17 cellular contexts compared by ENCODE assay signal in genomic region chr2:47631306-47631705, GRCh38.
DNase-seq lines count a peak whose midpoint lies in the region; ATAC-seq and TF ChIP-seq lines count a peak whose summit lies in the region.
"Had no signal": no experiment of that assay in that cellular context is flagged by ENCODE, and none has a peak within 500 bp of the region (broad histone marks: within the 10 kb centered on the region; RNA-seq: fewer than 3 reads in every experiment).

No MANE protein-coding gene starts in this region.

- H3K27ac ChIP-seq in mammary epithelial cell (ENCODE audit: insufficient read depth, low read depth, low read length) (no peak overlapping the region), left lung (no peak overlapping the region)

- no peaks in the 10 kb centered on the region for H3K36me3 ChIP-seq in mammary epithelial cell (ENCODE audit: insufficient read depth, low read length)
- no peaks in the 10 kb centered on the region for H3K36me3 ChIP-seq in left lung
- H3K36me3 ChIP-seq: HAP-1 had no signal

- no peak overlapping the region for H3K4me2 ChIP-seq in mammary epithelial cell (ENCODE audit: insufficient read depth, low read depth, low read length)

- no peaks in the 10 kb centered on the region for H3K27me3 ChIP-seq in mammary epithelial cell (ENCODE audit: insufficient read depth, low read length)
- no peaks in the 10 kb centered on the region for H3K27me3 ChIP-seq in left lung

- in situ Hi-C loops in mammary epithelial cell (cut with MboI; ENCODE audit: low sequenced_read_pairs in 2 of 2) = no loop called here

- no peak overlapping the region for H3K9ac ChIP-seq in mammary epithelial cell (ENCODE audit: insufficient read depth, low read length)

- no peaks in the 10 kb centered on the region for H3K4me1 Mint-ChIP-seq in stimulated activated effector memory CD8-positive, alpha-beta T cell treated with anti-CD3 and anti-CD28 coated beads, Interleukin-12 subunit alpha, Interleukin-12 subunit beta, amount 100 ng/mL, for 72 hours

- TF ChIP-seq CTCF in mammary epithelial cell (conservative IDR thresholded peaks at IDR 0.05 in 1 of 2, IDR thresholded peaks at IDR 0.05 in 1 of 2; ENCODE audit: extremely low read depth in 1 of 2, insufficient read depth in 1 of 2, low read depth in 1 of 2, low read length in 2 of 2) = no peak
- TF ChIP-seq CTCF in left lung (IDR thresholded peaks at IDR 0.05) = no peak

- H3K4me1 ChIP-seq in mammary epithelial cell (ENCODE audit: insufficient read depth, low read length) = peaks cover 15% of the 10 kb centered on the region
- H3K4me1 ChIP-seq in left lung = no peaks in the 10 kb centered on the region
- H3K4me1 ChIP-seq: HAP-1 had no signal

- H3K27ac Mint-ChIP-seq in stimulated activated effector memory CD8-positive, alpha-beta T cell treated with anti-CD3 and anti-CD28 coated beads, Interleukin-12 subunit alpha, Interleukin-12 subunit beta, amount 100 ng/mL, for 72 hours = no peak overlapping the region
- H3K27ac Mint-ChIP-seq: CD14-positive monocyte had no signal

- H4K20me1 ChIP-seq in mammary epithelial cell (ENCODE audit: insufficient read depth, low read length) = no peaks in the 10 kb centered on the region

- no peaks in the 10 kb centered on the region for H3K36me3 Mint-ChIP-seq in stimulated activated effector memory CD8-positive, alpha-beta T cell treated with anti-CD3 and anti-CD28 coated beads, Interleukin-12 subunit alpha, Interleukin-12 subunit beta, amount 100 ng/mL, for 72 hours
- H3K36me3 Mint-ChIP-seq: CD14-positive monocyte had no signal

- peak; percentile 21 for DNase-seq in activated effector memory CD4-positive, alpha-beta T cell treated with anti-CD3 and anti-CD28 coated beads, Interleukin-2, amount 50 U/mL, for 16 hours
- no peak for DNase-seq in activated effector memory CD4-positive, alpha-beta T cell treated with Interleukin-2 at 50 U/mL for 16 hours
- DNase-seq in mammary epithelial cell (peak; percentile 35), left lung (no peak), NCI-H2171 treated with DMSO at 0.1 percent for 48 hours (lab: John Stamatoyannopoulos, UW) (no peak), NCI-H748 (lab: John Stamatoyannopoulos, UW; ENCODE audit: unreplicated experiment) (no peak)
- no peak for DNase-seq in stimulated activated effector memory CD8-positive, alpha-beta T cell treated with anti-CD3 and anti-CD28 coated beads, Interleukin-12 subunit alpha, Interleukin-12 subunit beta, amount 100 ng/mL, for 72 hours (ENCODE audit: low spot score in 2 of 2)
- DNase-seq: DMS53, NCI-H1092, NCI-H1694, NCI-H2107, NCI-H446, NCI-H748 treated with DMSO at 0.1 percent for 48 hours, SHP77 had no signal

- dilution Hi-C loops in mammary epithelial cell (cut with HindIII; ENCODE audit: low sequenced_read_pairs) = no loop called here

- 92% methylated on average over 6 of the region's 6 CpGs for WGBS in mammary epithelial cell (ENCODE audit: low coverage, missing lambda C conversion rate)

- intact Hi-C loops in mammary epithelial cell (cut with micrococcal nuclease) = no loop called here
- intact Hi-C loops in left lung (cut with DNase I) = no loop called here

- no TSS peak for BruUV-seq in mammary epithelial cell (replicated peaks; lab: Mats Ljungman, UMichigan)

- H3K9me3 ChIP-seq in mammary epithelial cell (replicated peaks; ENCODE audit: insufficient read depth, low read length) (no peaks in the 10 kb centered on the region), left lung (no peaks in the 10 kb centered on the region)
- H3K9me3 ChIP-seq: HAP-1 had no signal

- CTCF ChIA-PET in mammary epithelial cell (lab: Charles Lee; ENCODE audit: low non-redundant PET) = no interaction called here

- no peaks in the 10 kb centered on the region for H3K79me2 ChIP-seq in mammary epithelial cell (ENCODE audit: insufficient read depth, low read length)

- H3K4me3 Mint-ChIP-seq in stimulated activated effector memory CD8-positive, alpha-beta T cell treated with anti-CD3 and anti-CD28 coated beads, Interleukin-12 subunit alpha, Interleukin-12 subunit beta, amount 100 ng/mL, for 72 hours = no peak overlapping the region
- H3K4me3 Mint-ChIP-seq: CD14-positive monocyte had no signal

- no peaks in the 10 kb centered on the region for H3K9me3 Mint-ChIP-seq in stimulated activated effector memory CD8-positive, alpha-beta T cell treated with anti-CD3 and anti-CD28 coated beads, Interleukin-12 subunit alpha, Interleukin-12 subunit beta, amount 100 ng/mL, for 72 hours

- H3K4me3 ChIP-seq in mammary epithelial cell (replicated peaks in 1 of 3; ENCODE audit: insufficient read depth in 1 of 3, low read depth in 2 of 3, low read length in 3 of 3) (no peak overlapping the region), left lung (no peak overlapping the region)
- H3K4me3 ChIP-seq: HAP-1 had no signal

- peak; percentile 9 for ATAC-seq in left lung
- ATAC-seq in stimulated activated effector memory CD8-positive, alpha-beta T cell treated with anti-CD3 and anti-CD28 coated beads, Interleukin-12 subunit alpha, Interleukin-12 subunit beta, amount 100 ng/mL, for 72 hours = peak; percentile 3
- ATAC-seq in GM18498 (IDR thresholded peaks at IDR 0.05; ENCODE audit: unreplicated experiment) = no peak

- H2AFZ ChIP-seq in mammary epithelial cell (ENCODE audit: low read depth, low read length) = peak overlapping the region; percentile 28

Comparison
In these comparisons a context has a peak if more than half of its experiments do, and no peak if none do; other contexts are left out.
1. DNase-seq: peak in activated effector memory CD4-positive, alpha-beta T cell treated with anti-CD3 and anti-CD28 coated beads, Interleukin-2, amount 50 U/mL, for 16 hours (single experiment) and mammary epithelial cell (single experiment); none in activated effector memory CD4-positive, alpha-beta T cell treated with Interleukin-2 at 50 U/mL for 16 hours (single experiment), left lung (0 of 2), stimulated activated effector memory CD8-positive, alpha-beta T cell treated with anti-CD3 and anti-CD28 coated beads, Interleukin-12 subunit alpha, Interleukin-12 subunit beta, amount 100 ng/mL, for 72 hours (0 of 2), NCI-H2171 treated with DMSO at 0.1 percent for 48 hours (single experiment) and NCI-H748 (single experiment).